11 cellular contexts compared by ENCODE assay signal in the genomic region with DNA sequence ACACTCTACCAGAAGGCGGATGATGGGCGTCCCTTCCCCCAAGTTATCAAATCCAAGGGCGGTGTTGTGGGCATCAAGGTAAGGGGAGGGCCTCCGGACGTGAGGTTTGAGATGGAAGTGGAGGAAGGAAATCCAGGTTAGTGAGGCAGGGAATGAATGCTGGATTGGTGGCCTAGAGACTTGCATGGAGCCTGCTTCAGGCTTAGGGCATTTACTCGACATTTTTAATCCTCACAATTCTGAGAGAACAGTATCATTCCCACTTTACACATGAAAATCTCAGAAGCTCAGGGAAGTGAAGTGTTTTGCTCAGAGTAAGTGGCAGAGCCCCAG. TPM values are rescaled to one million over a fixed set of nuclear protein-coding genes. Genes with fewer than 3 reads are reported as not detected.
DNase-seq lines count a peak whose midpoint lies in the region; ATAC-seq and TF ChIP-seq lines count a peak whose summit lies in the region.
"Had no signal": no experiment of that assay in that cellular context is flagged by ENCODE, and none has a peak within 500 bp of the region (broad histone marks: within the 10 kb centered on the region; RNA-seq: fewer than 3 reads in every experiment).

No MANE protein-coding gene starts in this region.

- H3K27me3 ChIP-seq in SK-N-SH (ENCODE audit: insufficient read depth) (no peaks in the 10 kb centered on the region), aorta (ENCODE audit: control insufficient read depth in 1 of 2, insufficient read depth in 2 of 2, low read length in 1 of 2) (no peaks in the 10 kb centered on the region)

- H3K27ac Mint-ChIP-seq in activated CD8-positive, alpha-beta T cell treated with anti-CD3 and anti-CD28 coated beads, Interleukin-2, amount 10 ng/mL, durations not matched to agents 7 days and 5 days = peak overlapping the region; percentile 98
- H3K27ac Mint-ChIP-seq in stimulated activated effector memory CD8-positive, alpha-beta T cell treated with anti-CD3 and anti-CD28 coated beads, Interleukin-12 subunit alpha, Interleukin-12 subunit beta, amount 100 ng/mL, for 72 hours = peak overlapping the region; percentile 98

- peaks cover 77% of the 10 kb centered on the region for H3K36me3 Mint-ChIP-seq in activated CD8-positive, alpha-beta T cell treated with anti-CD3 and anti-CD28 coated beads, Interleukin-2, amount 10 ng/mL, durations not matched to agents 7 days and 5 days (ENCODE audit: low read depth)
- peaks cover 89% of the 10 kb centered on the region for H3K36me3 Mint-ChIP-seq in stimulated activated effector memory CD8-positive, alpha-beta T cell treated with anti-CD3 and anti-CD28 coated beads, Interleukin-12 subunit alpha, Interleukin-12 subunit beta, amount 100 ng/mL, for 72 hours

- TF ChIP-seq CTCF in SK-N-SH (IDR thresholded peaks at IDR 0.05) (no peak), foreskin fibroblast (IDR thresholded peaks at IDR 0.05; ENCODE audit: low read depth, low read length) (no peak)

- TF ChIP-seq EP300 in SK-N-SH (IDR thresholded peaks at IDR 0.05; ENCODE audit: borderline replicate concordance in 1 of 2, low read depth in 1 of 2, low read length in 1 of 2) = no peak

- no peak for TF ChIP-seq RAD21 in SK-N-SH (IDR thresholded peaks at IDR 0.05; ENCODE audit: low read length)

- H3K27me3 Mint-ChIP-seq in activated CD8-positive, alpha-beta T cell treated with anti-CD3 and anti-CD28 coated beads, Interleukin-2, amount 10 ng/mL, durations not matched to agents 7 days and 5 days (ENCODE audit: low read depth) = no peaks in the 10 kb centered on the region

- H3K4me1 Mint-ChIP-seq in activated CD8-positive, alpha-beta T cell treated with anti-CD3 and anti-CD28 coated beads, Interleukin-2, amount 10 ng/mL, durations not matched to agents 7 days and 5 days (ENCODE audit: low read depth) = peaks cover 49% of the 10 kb centered on the region
- H3K4me1 Mint-ChIP-seq in stimulated activated effector memory CD8-positive, alpha-beta T cell treated with anti-CD3 and anti-CD28 coated beads, Interleukin-12 subunit alpha, Interleukin-12 subunit beta, amount 100 ng/mL, for 72 hours = peaks cover 52% of the 10 kb centered on the region

- H3K4me1 ChIP-seq in SK-N-SH (ENCODE audit: control insufficient read depth in 1 of 2, insufficient read depth in 2 of 2, low read depth in 1 of 2, low read length in 1 of 2) = peaks cover 36 to 39% of the 10 kb centered on the region in 2 experiments
- H3K4me1 ChIP-seq in aorta (ENCODE audit: control insufficient read depth in 1 of 2, insufficient read depth in 2 of 2, low read length in 2 of 2) = no peaks in the 10 kb centered on the region

- peak overlapping the region; percentile 100 for H3K4me2 ChIP-seq in SK-N-SH

- CTCF ChIA-PET in SK-N-SH (lab: Yijun Ruan, JAX) = interaction anchor here (0.9 to 6.7 kb wide), 5 partner anchors 9 to 47 kb away, joined by 3 to 68 read pairs (median 4); a partner anchor contains a TSS
- CTCF ChIA-PET in activated CD8-positive, alpha-beta T cell treated with anti-CD3 and anti-CD28 coated beads, Interleukin-2, amount 10 ng/mL, durations not matched to agents 7 days and 5 days (lab: Charles Lee) = interaction anchor here (1.0 to 6.7 kb wide), 3 partner anchors 14 to 404 kb away, joined by 3 to 82 read pairs (median 64); a partner anchor contains a TSS

- DNase-seq in SK-N-SH (no peak), foreskin fibroblast (no peak), aorta (no peak)
- DNase-seq in activated CD8-positive, alpha-beta T cell treated with anti-CD3 and anti-CD28 coated beads, Interleukin-2, amount 10 ng/mL, durations not matched to agents 7 days and 5 days = no peak
- no peak for DNase-seq in stimulated activated effector memory CD8-positive, alpha-beta T cell treated with anti-CD3 and anti-CD28 coated beads, Interleukin-12 subunit alpha, Interleukin-12 subunit beta, amount 100 ng/mL, for 72 hours (ENCODE audit: low spot score in 2 of 2)
- DNase-seq in stimulated activated CD8-positive, alpha-beta memory T cell treated with anti-CD3 and anti-CD28 coated beads, Interleukin-4, amount 100 ng/mL, for 48 hours = no peak
- DNase-seq: activated CD4-positive, alpha-beta T cell treated with anti-CD3 and anti-CD28 coated beads, Interleukin-2, amount 50 U/mL, for 4 hours had no signal

- peak overlapping the region; percentile 92 to 98 for H3K4me3 ChIP-seq in SK-N-SH (ENCODE audit: low read depth in 2 of 2, low read length in 1 of 2)
- peak overlapping the region; percentile 71 to 78 for H3K4me3 ChIP-seq in foreskin fibroblast (ENCODE audit: low read depth in 1 of 2, low read length in 2 of 2)
- H3K4me3 ChIP-seq in aorta (ENCODE audit: low read length in 2 of 2) = no peak overlapping the region

- intact Hi-C loops in aorta (cut with DNase I) = loop anchor here in 1 of 2 donors (10.0 kb wide), 1 partner anchor 337 kb away; a partner anchor contains a TSS

- ATAC-seq in SK-N-SH treated with all-trans-retinoic acid at 6 μM for 48 hours = no peak
- no peak for ATAC-seq in activated CD8-positive, alpha-beta T cell treated with anti-CD3 and anti-CD28 coated beads, Interleukin-2, amount 10 ng/mL, durations not matched to agents 7 days and 5 days
- ATAC-seq in stimulated activated effector memory CD8-positive, alpha-beta T cell treated with anti-CD3 and anti-CD28 coated beads, Interleukin-12 subunit alpha, Interleukin-12 subunit beta, amount 100 ng/mL, for 72 hours = no peak
- no peak for ATAC-seq in aorta (ENCODE audit: low FRiP score)
- ATAC-seq in HG03135 (IDR thresholded peaks at IDR 0.05; ENCODE audit: unreplicated experiment) = no peak

- H3K9me2 ChIP-seq in SK-N-SH = no peaks in the 10 kb centered on the region

- no peaks in the 10 kb centered on the region for H3K9me3 ChIP-seq in SK-N-SH
- H3K9me3 ChIP-seq in aorta (ENCODE audit: control insufficient read depth, low read length) = no peaks in the 10 kb centered on the region

- H3K27ac ChIP-seq in SK-N-SH (ENCODE audit: low read depth in 2 of 2, low read length in 1 of 2) = peak overlapping the region in 1 of 2 experiments; percentile 4; a peak in 2 of 4 replicates
- no peak overlapping the region for H3K27ac ChIP-seq in aorta (ENCODE audit: low read depth in 1 of 2, low read length in 2 of 2)

- H3K36me3 ChIP-seq in SK-N-SH (replicated peaks in 1 of 2; ENCODE audit: control insufficient read depth in 1 of 2, insufficient read depth in 2 of 2, low read length in 1 of 2) (peaks cover 45 to 61% of the 10 kb centered on the region in 2 experiments), aorta (ENCODE audit: control insufficient read depth in 1 of 2, insufficient read depth in 2 of 2, low read length in 1 of 2) (peaks cover 0 to 14% of the 10 kb centered on the region in 2 donors)

- peak overlapping the region; percentile 99 for H3K4me3 Mint-ChIP-seq in activated CD8-positive, alpha-beta T cell treated with anti-CD3 and anti-CD28 coated beads, Interleukin-2, amount 10 ng/mL, durations not matched to agents 7 days and 5 days
- peak overlapping the region; percentile 97 for H3K4me3 Mint-ChIP-seq in stimulated activated effector memory CD8-positive, alpha-beta T cell treated with anti-CD3 and anti-CD28 coated beads, Interleukin-12 subunit alpha, Interleukin-12 subunit beta, amount 100 ng/mL, for 72 hours

- H4K20me1 ChIP-seq in SK-N-SH (ENCODE audit: insufficient read depth) = peaks cover 59% of the 10 kb centered on the region

- 73% methylated on average over 6 of the region's 6 CpGs for WGBS in SK-N-SH (ENCODE audit: low lambda C conversion rate)
- 81 to 82% methylated on average over 6 of the region's 6 CpGs for WGBS in aorta, 2 donors

- H3F3A ChIP-seq in SK-N-SH (replicated peaks; ENCODE audit: insufficient read depth) = peaks cover 61% of the 10 kb centered on the region

- POLR2A ChIA-PET in SK-N-SH (lab: Yijun Ruan, JAX) = no interaction called here
- POLR2A ChIA-PET in activated CD8-positive, alpha-beta T cell treated with anti-CD3 and anti-CD28 coated beads, Interleukin-2, amount 10 ng/mL, durations not matched to agents 7 days and 5 days (lab: Charles Lee) = interaction anchor here (3.1 to 5.6 kb wide), 3 partner anchors 8 to 118 kb away, joined by 34 to 60 read pairs (median 41); a partner anchor contains a TSS

- peak overlapping the region; percentile 99 for H3K9ac ChIP-seq in SK-N-SH

- H2AFZ ChIP-seq in SK-N-SH (ENCODE audit: low read depth) = no peak overlapping the region

- no peaks in the 10 kb centered on the region for H3K9me3 Mint-ChIP-seq in activated CD8-positive, alpha-beta T cell treated with anti-CD3 and anti-CD28 coated beads, Interleukin-2, amount 10 ng/mL, durations not matched to agents 7 days and 5 days (ENCODE audit: insufficient read depth)
- no peaks in the 10 kb centered on the region for H3K9me3 Mint-ChIP-seq in stimulated activated effector memory CD8-positive, alpha-beta T cell treated with anti-CD3 and anti-CD28 coated beads, Interleukin-12 subunit alpha, Interleukin-12 subunit beta, amount 100 ng/mL, for 72 hours

- H3K79me2 ChIP-seq in SK-N-SH (ENCODE audit: insufficient read depth) = peaks cover 75% of the 10 kb centered on the region

RNA-seq across cellular contexts. Expression of a gene that starts 2.0 kb away (rescaled TPM):
- polyA plus RNA-seq in SK-N-SH (2012; rRNA removed) (437 and 641 TPM in 2 replicates), aorta (100 to 1,000 TPM; 494 to 621 TPM)
- 251 and 406 TPM in 2 replicates for polyA plus RNA-seq in SK-N-SH (2012; cell fraction: cytosol; rRNA removed)
- polyA plus RNA-seq in SK-N-SH (2012; cell fraction: nucleus; rRNA removed) = 575 and 643 TPM in 2 replicates
- 1,000 to 10,000 TPM; 1,738 to 1,843 TPM for total RNA-seq in activated CD8-positive, alpha-beta T cell treated with anti-CD3 and anti-CD28 coated beads, Interleukin-2, amount 10 ng/mL, durations not matched to agents 7 days and 5 days
- total RNA-seq in aorta = 100 to 1,000 TPM; 791 to 861 TPM

RNA-seq across cellular contexts. Expression of a gene that starts 8.2 kb away (rescaled TPM):
- polyA plus RNA-seq in SK-N-SH (2012; rRNA removed) (325 and 339 TPM in 2 replicates), aorta (10 to 100 TPM; 58.0 to 70.3 TPM)
- 180 and 242 TPM in 2 replicates for polyA plus RNA-seq in SK-N-SH (2012; cell fraction: cytosol; rRNA removed)
- 296 and 355 TPM in 2 replicates for polyA plus RNA-seq in SK-N-SH (2012; cell fraction: nucleus; rRNA removed)
- 100 to 1,000 TPM; 157 TPM for total RNA-seq in activated CD8-positive, alpha-beta T cell treated with anti-CD3 and anti-CD28 coated beads, Interleukin-2, amount 10 ng/mL, durations not matched to agents 7 days and 5 days
- total RNA-seq in aorta = 10 to 100 TPM; 50.2 to 51.0 TPM

RNA-seq across cellular contexts. Expression of a gene that starts 24.2 kb away (rescaled TPM):
- polyA plus RNA-seq in SK-N-SH (2012; rRNA removed) (0.16 and 0.18 TPM in 2 replicates), aorta (1 to 10 TPM in 1 of 2 donors, not detected in 1; 1.7 TPM)
- 0.05 and 0.08 TPM in 2 replicates for polyA plus RNA-seq in SK-N-SH (2012; cell fraction: cytosol; rRNA removed)
- 0.46 and 0.88 TPM in 2 replicates for polyA plus RNA-seq in SK-N-SH (2012; cell fraction: nucleus; rRNA removed)
- 1 to 10 TPM; 1.3 TPM for total RNA-seq in activated CD8-positive, alpha-beta T cell treated with anti-CD3 and anti-CD28 coated beads, Interleukin-2, amount 10 ng/mL, durations not matched to agents 7 days and 5 days
- 1 to 10 TPM in 1 of 2 donors, under 1 TPM in 1; 0.62 to 1.4 TPM for total RNA-seq in aorta

RNA-seq across cellular contexts. Expression of a gene that starts 28.5 kb away (rescaled TPM):
- polyA plus RNA-seq in SK-N-SH (2012; rRNA removed) (24.5 and 36.6 TPM in 2 replicates), aorta (100 to 1,000 TPM in 1 of 2 donors, 10 to 100 TPM in 1; 94.2 to 240 TPM)
- polyA plus RNA-seq in SK-N-SH (2012; cell fraction: cytosol; rRNA removed) = 18.7 and 27.1 TPM in 2 replicates
- polyA plus RNA-seq in SK-N-SH (2012; cell fraction: nucleus; rRNA removed) = 65.2 and 90.5 TPM in 2 replicates
- total RNA-seq in activated CD8-positive, alpha-beta T cell treated with anti-CD3 and anti-CD28 coated beads, Interleukin-2, amount 10 ng/mL, durations not matched to agents 7 days and 5 days = 10 to 100 TPM; 29.4 to 34.5 TPM
- total RNA-seq in aorta = 10 to 100 TPM; 66.0 to 90.3 TPM

RNA-seq across cellular contexts. Expression of a gene that starts 36.5 kb away (rescaled TPM):
- polyA plus RNA-seq in SK-N-SH (2012; rRNA removed) = 2.3 and 3.8 TPM in 2 replicates
- polyA plus RNA-seq in SK-N-SH (2012; cell fraction: cytosol; rRNA removed) = 2.2 and 4.1 TPM in 2 replicates
- 6.9 and 8.9 TPM in 2 replicates for polyA plus RNA-seq in SK-N-SH (2012; cell fraction: nucleus; rRNA removed)
- total RNA-seq in activated CD8-positive, alpha-beta T cell treated with anti-CD3 and anti-CD28 coated beads, Interleukin-2, amount 10 ng/mL, durations not matched to agents 7 days and 5 days = 1 to 10 TPM; 4.6 TPM
- total RNA-seq in aorta = not detected
- not detected for polyA plus RNA-seq in aorta
- total RNA-seq: LHCN-M2, subcutaneous adipose tissue had no signal

Comparison
In these comparisons a context has a peak if more than half of its experiments do, and no peak if none do; other contexts are left out.
1. H3K4me3 ChIP-seq: peak in SK-N-SH (2 of 2) and foreskin fibroblast (2 of 2); none in aorta (0 of 2).